In the genomic region with DNA sequence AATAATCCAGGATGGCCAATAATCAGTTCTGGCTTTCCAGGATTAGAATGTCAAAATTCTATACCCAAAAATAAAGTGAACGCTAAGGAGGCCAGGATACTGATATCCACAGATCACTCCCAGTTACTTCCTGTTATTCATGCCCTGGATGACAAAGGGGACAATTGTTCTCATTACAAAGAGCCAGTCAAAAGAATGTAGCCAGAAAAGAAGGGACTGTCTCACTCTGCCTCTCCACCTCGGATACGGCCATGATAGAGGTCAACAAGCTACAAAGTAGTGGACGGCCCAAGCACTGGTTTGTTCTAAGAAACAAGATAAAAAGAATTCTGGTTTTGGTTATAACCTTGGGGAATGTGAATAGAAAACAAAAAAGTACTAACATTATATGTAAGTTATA, we compare ENCODE assay signal across 14 cellular contexts.
DNase-seq lines count a peak whose midpoint lies in the region; ATAC-seq lines count a peak whose summit lies in the region.
"Had no signal": no experiment of that assay in that cellular context is flagged by ENCODE, and none has a peak within 500 bp of the region (broad histone marks: within the 10 kb centered on the region; RNA-seq: fewer than 3 reads in every experiment).

No MANE protein-coding gene starts in this region.

- H3K9me3 Mint-ChIP-seq in natural killer cell treated with Interleukin-12 subunit alpha and Interleukin-12 subunit beta and Interleukin-15 and Interleukin-18, amount 100 ng/mL, for 72 hours = no peaks in the 10 kb centered on the region
- H3K9me3 Mint-ChIP-seq: activated CD8-positive, alpha-beta T cell treated with anti-CD3 and anti-CD28 coated beads for 36 hours; activated naive CD8-positive, alpha-beta T cell treated with anti-CD3 and anti-CD28 coated beads, Interleukin-2, amount 50 U/mL, for 24 hours had no signal

- H3K27ac ChIP-seq in HUES6 (ENCODE audit: low read depth, low read length) (peak overlapping the region; percentile 10; the same call in 1 of the 2 replicates), cingulate gyrus (ENCODE audit: low read depth, low read length) (peak overlapping the region; percentile 50)
- H3K27ac ChIP-seq: PC-9 had no signal

- H3K4me1 Mint-ChIP-seq in natural killer cell treated with Interleukin-12 subunit alpha and Interleukin-12 subunit beta and Interleukin-15 and Interleukin-18, amount 100 ng/mL, for 72 hours (ENCODE audit: low read depth in 2 of 2) = no peaks in the 10 kb centered on the region

- peaks cover 2% of the 10 kb centered on the region; the same call in 1 of the 2 replicates for H3K9me3 ChIP-seq in HUES6 (ENCODE audit: control insufficient read depth, insufficient read depth, low read depth, low read length)

- peaks cover 5% of the 10 kb centered on the region for H3K36me3 Mint-ChIP-seq in natural killer cell treated with Interleukin-12 subunit alpha and Interleukin-12 subunit beta and Interleukin-15 and Interleukin-18, amount 100 ng/mL, for 72 hours

- no peak overlapping the region for H3K9ac ChIP-seq in HUES6 (ENCODE audit: low read length)

- H3K4me1 ChIP-seq in HUES6 (ENCODE audit: control insufficient read depth, insufficient read depth, low read length) = no peaks in the 10 kb centered on the region; the same call in 1 of the 2 replicates
- H3K4me1 ChIP-seq: BE2C had no signal

- DNase-seq in medulla oblongata (ENCODE audit: extremely low spot score) (peak; percentile 88), superior temporal gyrus (ENCODE audit: extremely low spot score) (peak; percentile 83), epidermal melanocyte (ENCODE audit: insufficient read length, low spot score) (no peak), GOT3 (lab: John Stamatoyannopoulos, UW) (no peak)
- no peak for DNase-seq in natural killer cell treated with Interleukin-12 subunit alpha and Interleukin-12 subunit beta and Interleukin-15 and Interleukin-18, amount 100 ng/mL, for 72 hours (ENCODE audit: low spot score)
- DNase-seq: activated CD8-positive, alpha-beta T cell treated with anti-CD3 and anti-CD28 coated beads for 36 hours; activated naive CD8-positive, alpha-beta T cell treated with anti-CD3 and anti-CD28 coated beads, Interleukin-2, amount 50 U/mL, for 24 hours; BE2C; NCI-H2029 treated with DMSO at 0.1 percent for 48 hours; NCI-H510A treated with DMSO at 0.1 percent for 48 hours; PC-9 had no signal

- no peak overlapping the region for H3K4me3 Mint-ChIP-seq in natural killer cell treated with Interleukin-12 subunit alpha and Interleukin-12 subunit beta and Interleukin-15 and Interleukin-18, amount 100 ng/mL, for 72 hours
- H3K4me3 Mint-ChIP-seq: activated CD8-positive, alpha-beta T cell treated with anti-CD3 and anti-CD28 coated beads for 36 hours; activated naive CD8-positive, alpha-beta T cell treated with anti-CD3 and anti-CD28 coated beads, Interleukin-2, amount 50 U/mL, for 24 hours had no signal

- no peaks in the 10 kb centered on the region for H3K36me3 ChIP-seq in HUES6 (ENCODE audit: control insufficient read depth, insufficient read depth, low read length)
- H3K36me3 ChIP-seq: BE2C had no signal

- no peak for ATAC-seq in natural killer cell treated with Interleukin-12 subunit alpha and Interleukin-12 subunit beta and Interleukin-15 and Interleukin-18, amount 100 ng/mL, for 72 hours
- no peak for ATAC-seq in GM19035 (IDR thresholded peaks at IDR 0.05; ENCODE audit: unreplicated experiment)
- ATAC-seq: activated CD8-positive, alpha-beta T cell treated with anti-CD3 and anti-CD28 coated beads for 36 hours; activated naive CD8-positive, alpha-beta T cell treated with anti-CD3 and anti-CD28 coated beads, Interleukin-2, amount 50 U/mL, for 24 hours had no signal

- H3K27me3 ChIP-seq in HUES6 (ENCODE audit: control insufficient read depth, insufficient read depth, low read length) = no peaks in the 10 kb centered on the region
- H3K27me3 ChIP-seq: BE2C had no signal

- H3K4me3 ChIP-seq in HUES6 (ENCODE audit: low read depth, low read length) = no peak overlapping the region
- H3K4me3 ChIP-seq: PC-9 had no signal

- no peak overlapping the region for H3K27ac Mint-ChIP-seq in natural killer cell treated with Interleukin-12 subunit alpha and Interleukin-12 subunit beta and Interleukin-15 and Interleukin-18, amount 100 ng/mL, for 72 hours
- H3K27ac Mint-ChIP-seq: activated CD8-positive, alpha-beta T cell treated with anti-CD3 and anti-CD28 coated beads for 36 hours; activated naive CD8-positive, alpha-beta T cell treated with anti-CD3 and anti-CD28 coated beads, Interleukin-2, amount 50 U/mL, for 24 hours had no signal

- H3K27me3 Mint-ChIP-seq in natural killer cell treated with Interleukin-12 subunit alpha and Interleukin-12 subunit beta and Interleukin-15 and Interleukin-18, amount 100 ng/mL, for 72 hours = no peaks in the 10 kb centered on the region
- H3K27me3 Mint-ChIP-seq: activated CD8-positive, alpha-beta T cell treated with anti-CD3 and anti-CD28 coated beads for 36 hours; activated naive CD8-positive, alpha-beta T cell treated with anti-CD3 and anti-CD28 coated beads, Interleukin-2, amount 50 U/mL, for 24 hours had no signal

Comparison
In these comparisons a context has a peak if more than half of its experiments do, and no peak if none do; other contexts are left out.
1. DNase-seq: peak in medulla oblongata (single experiment) and superior temporal gyrus (single experiment); none in epidermal melanocyte (single experiment), natural killer cell treated with Interleukin-12 subunit alpha and Interleukin-12 subunit beta and Interleukin-15 and Interleukin-18, amount 100 ng/mL, for 72 hours (single experiment) and GOT3 (single experiment).